In the genomic region with DNA sequence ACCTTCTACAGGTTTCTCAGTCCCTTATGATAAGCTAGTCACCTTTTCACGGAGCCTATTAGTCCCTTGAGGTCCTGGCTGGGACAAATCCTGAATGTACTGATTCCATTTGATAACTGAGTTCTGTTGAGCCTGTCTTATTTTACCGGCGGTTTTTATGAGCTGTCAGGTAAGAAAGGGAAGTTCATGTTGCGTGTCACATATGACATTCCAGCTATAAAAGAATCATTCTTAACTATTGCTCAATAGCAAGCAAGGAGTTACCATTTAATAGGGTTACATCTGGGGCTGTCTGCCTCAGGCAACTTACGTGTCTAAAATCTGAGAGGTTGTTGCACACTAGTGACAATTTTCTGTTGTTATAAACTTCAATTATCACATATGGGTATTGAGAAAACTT, we compare ENCODE assay signal across 1 cellular context.
A peak's percentile ranks its signal among the peaks of the same experiment; 100 is the strongest.
TF ChIP-seq lines count a peak whose summit lies in the region.

No MANE protein-coding gene starts in this region.

TF ChIP-seq in neural cell, 6 proteins besides CTCF, POLR2A, EP300 and RAD21 (continued from another document):
- TF ChIP-seq REST (IDR thresholded peaks at IDR 0.05; ENCODE audit: borderline replicate concordance) (peak; percentile 31), SMC3 (conservative IDR thresholded peaks at IDR 0.05; ENCODE audit: poor library complexity) (no peak), TAF1 (IDR thresholded peaks at IDR 0.05; ENCODE audit: low read depth) (no peak)
